23 cellular contexts compared by ENCODE assay signal in genomic region chrX:9953396-9953795, GRCh38. TPM values are rescaled to one million over a fixed set of nuclear protein-coding genes. Genes with fewer than 3 reads are reported as not detected.
"Had no signal": no experiment of that assay in that cellular context is flagged by ENCODE, and none has a peak within 500 bp of the region (broad histone marks: within the 10 kb centered on the region; RNA-seq: fewer than 3 reads in every experiment).

No MANE protein-coding gene starts in this region.

- H3K9me3 ChIP-seq: mucosa of descending colon, thoracic aorta, transverse colon had no signal

- H3K27ac Mint-ChIP-seq: natural killer cell had no signal

- H3K36me3 ChIP-seq: heart left ventricle, sigmoid colon, stomach, thoracic aorta, transverse colon had no signal

- DNase-seq: cortex of kidney; dorsolateral prefrontal cortex; effector memory CD4-positive, alpha-beta T cell; heart left ventricle; hippocampal formation; left colon; mucosa of descending colon; natural killer cell; posterior cingulate gyrus; sigmoid colon; stimulated activated CD4-positive, alpha-beta T cell treated with anti-CD3 and anti-CD28 coated beads, Interleukin-2, amount 100 ng/mL, for 24 hours; stimulated activated CD4-positive, alpha-beta T cell treated with anti-CD3 and anti-CD28 coated beads, Interleukin-4, amount 100 ng/mL, for 4 hours; stimulated activated naive CD4-positive, alpha-beta T cell; stomach; substantia nigra; transverse colon had no signal

- H3K9me3 Mint-ChIP-seq: natural killer cell had no signal

- H3K4me1 ChIP-seq: heart left ventricle, sigmoid colon, stomach, transverse colon had no signal

- H3K4me3 Mint-ChIP-seq: natural killer cell, neural crest cell had no signal

- H3K27me3 ChIP-seq: sigmoid colon, stomach, transverse colon had no signal

- ATAC-seq: esophagus mucosa, heart left ventricle, left colon, mucosa of descending colon, natural killer cell had no signal

- H3K4me1 Mint-ChIP-seq: natural killer cell, neural crest cell had no signal

- H3K4me3 ChIP-seq: dorsolateral prefrontal cortex, heart left ventricle, mucosa of descending colon, sigmoid colon, skin epidermis, stomach, thoracic aorta, transverse colon had no signal

- H3K36me3 Mint-ChIP-seq: natural killer cell had no signal

- H3K27ac ChIP-seq: dorsolateral prefrontal cortex, heart left ventricle, sigmoid colon, skin epidermis, stomach, thoracic aorta, transverse colon had no signal

RNA-seq across cellular contexts. Expression of gene CLDN34, which starts 13.8 kb away (rescaled TPM):
- total RNA-seq: fibroblast of lung, frontal cortex, heart left ventricle, kidney epithelial cell, natural killer cell, thoracic aorta had no signal
